Comparison of ENCODE assay signal across 18 cellular contexts in the genomic region with DNA sequence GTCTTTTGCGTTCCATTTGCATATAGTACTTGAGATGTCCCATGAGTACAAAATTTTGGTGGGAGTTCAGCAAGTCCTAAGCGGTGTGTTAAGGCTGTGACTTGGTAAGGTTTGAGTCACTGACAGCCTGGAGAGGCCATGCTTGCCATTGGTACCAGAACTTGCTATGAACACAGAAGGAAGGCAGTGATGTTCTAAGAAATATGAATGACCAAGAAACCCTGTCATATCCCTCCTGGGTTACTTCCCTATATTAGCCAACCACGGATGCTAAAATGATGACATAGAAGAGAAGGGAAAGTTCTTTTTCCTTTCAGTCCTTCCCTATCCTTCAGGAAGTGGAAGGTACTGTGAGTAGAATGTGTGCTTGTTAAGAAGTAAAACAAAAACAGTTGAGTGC.
DNase-seq lines count a peak whose midpoint lies in the region; ATAC-seq lines count a peak whose summit lies in the region.
"Had no signal": no experiment of that assay in that cellular context is flagged by ENCODE, and none has a peak within 500 bp of the region (broad histone marks: within the 10 kb centered on the region; RNA-seq: fewer than 3 reads in every experiment).

No MANE protein-coding gene starts in this region.

- no peak overlapping the region for H3K4me3 Mint-ChIP-seq in stimulated activated memory B cell treated with anti-CD40 and anti-IgM and Interleukin-4, amounts not matched to agents 10 μg/mL and 1 μg/mL and 100 μg/mL, for 72 hours
- H3K4me3 Mint-ChIP-seq: activated CD4-positive, alpha-beta T cell treated with anti-CD3 and anti-CD28 coated beads for 36 hours; activated naive CD8-positive, alpha-beta T cell; CD4-positive, alpha-beta T cell; central memory CD8-positive, alpha-beta T cell had no signal

- no peak overlapping the region for H3K27ac Mint-ChIP-seq in stimulated activated memory B cell treated with anti-CD40 and anti-IgM and Interleukin-4, amounts not matched to agents 10 μg/mL and 1 μg/mL and 100 μg/mL, for 72 hours
- H3K27ac Mint-ChIP-seq: activated CD4-positive, alpha-beta T cell treated with anti-CD3 and anti-CD28 coated beads for 36 hours; activated naive CD8-positive, alpha-beta T cell; CD4-positive, alpha-beta T cell had no signal

- H3K4me1 Mint-ChIP-seq in stimulated activated memory B cell treated with anti-CD40 and anti-IgM and Interleukin-4, amounts not matched to agents 10 μg/mL and 1 μg/mL and 100 μg/mL, for 72 hours, result peaks cover 9% of the 10 kb centered on the region
- H3K4me1 Mint-ChIP-seq: central memory CD8-positive, alpha-beta T cell had no signal

- ATAC-seq in left cardiac atrium (peak; percentile 19 to 54), HG03025 (IDR thresholded peaks at IDR 0.05; ENCODE audit: low FRiP score, unreplicated experiment) (no peak), GM21381 (IDR thresholded peaks at IDR 0.05; ENCODE audit: unreplicated experiment) (no peak), GM21423 (IDR thresholded peaks at IDR 0.05; ENCODE audit: unreplicated experiment) (no peak)
- peak; percentile 47 for ATAC-seq in stimulated activated memory B cell treated with anti-CD40 and anti-IgM and Interleukin-4, amounts not matched to agents 10 μg/mL and 1 μg/mL and 100 μg/mL, for 72 hours
- ATAC-seq: activated CD4-positive, alpha-beta T cell treated with anti-CD3 and anti-CD28 coated beads for 36 hours; gastrocnemius medialis had no signal

- H3K27me3 Mint-ChIP-seq in stimulated activated memory B cell treated with anti-CD40 and anti-IgM and Interleukin-4, amounts not matched to agents 10 μg/mL and 1 μg/mL and 100 μg/mL, for 72 hours, result peaks cover 43% of the 10 kb centered on the region
- H3K27me3 Mint-ChIP-seq: CD4-positive, alpha-beta T cell; central memory CD8-positive, alpha-beta T cell had no signal

- no peaks in the 10 kb centered on the region for H3K9me3 Mint-ChIP-seq in stimulated activated memory B cell treated with anti-CD40 and anti-IgM and Interleukin-4, amounts not matched to agents 10 μg/mL and 1 μg/mL and 100 μg/mL, for 72 hours
- H3K9me3 Mint-ChIP-seq: CD4-positive, alpha-beta T cell; central memory CD8-positive, alpha-beta T cell had no signal

- DNase-seq in SIG-M5 treated with dmso at 0.1 percent for 504 hours (lab: John Stamatoyannopoulos, UW; ENCODE audit: unreplicated experiment) (peak; percentile 69), SIG-M5 (lab: John Stamatoyannopoulos, UW) (no peak), OCI-M1 (lab: John Stamatoyannopoulos, UW) (peak; percentile 34), left cardiac atrium (no peak)
- DNase-seq: activated CD4-positive, alpha-beta T cell treated with anti-CD3 and anti-CD28 coated beads for 36 hours; CD4-positive, alpha-beta T cell; gastrocnemius medialis; kidney; NCI-H1417; stimulated activated CD8-positive, alpha-beta memory T cell treated with anti-CD3 and anti-CD28 coated beads, Interleukin-4, amount 100 ng/mL, for 48 hours; T-helper 1 cell; thyroid gland had no signal

- H3K36me3 Mint-ChIP-seq in stimulated activated memory B cell treated with anti-CD40 and anti-IgM and Interleukin-4, amounts not matched to agents 10 μg/mL and 1 μg/mL and 100 μg/mL, for 72 hours, result no peaks in the 10 kb centered on the region
- H3K36me3 Mint-ChIP-seq: activated naive CD8-positive, alpha-beta T cell had no signal

- intact Hi-C loops in left cardiac atrium (cut with DNase I), result no loop called here

Comparison
In these comparisons a context has a peak if more than half of its experiments do, and no peak if none do; other contexts are left out.
1. DNase-seq: peak in SIG-M5 treated with dmso at 0.1 percent for 504 hours (single experiment) and OCI-M1 (single experiment); none in SIG-M5 (single experiment) and left cardiac atrium (single experiment).
2. ATAC-seq: peak in left cardiac atrium (2 of 2) and stimulated activated memory B cell treated with anti-CD40 and anti-IgM and Interleukin-4, amounts not matched to agents 10 μg/mL and 1 μg/mL and 100 μg/mL, for 72 hours (single experiment); none in HG03025 (single experiment), GM21381 (single experiment) and GM21423 (single experiment).